Comparison of ENCODE assay signal across 8 cellular contexts in the genomic region with DNA sequence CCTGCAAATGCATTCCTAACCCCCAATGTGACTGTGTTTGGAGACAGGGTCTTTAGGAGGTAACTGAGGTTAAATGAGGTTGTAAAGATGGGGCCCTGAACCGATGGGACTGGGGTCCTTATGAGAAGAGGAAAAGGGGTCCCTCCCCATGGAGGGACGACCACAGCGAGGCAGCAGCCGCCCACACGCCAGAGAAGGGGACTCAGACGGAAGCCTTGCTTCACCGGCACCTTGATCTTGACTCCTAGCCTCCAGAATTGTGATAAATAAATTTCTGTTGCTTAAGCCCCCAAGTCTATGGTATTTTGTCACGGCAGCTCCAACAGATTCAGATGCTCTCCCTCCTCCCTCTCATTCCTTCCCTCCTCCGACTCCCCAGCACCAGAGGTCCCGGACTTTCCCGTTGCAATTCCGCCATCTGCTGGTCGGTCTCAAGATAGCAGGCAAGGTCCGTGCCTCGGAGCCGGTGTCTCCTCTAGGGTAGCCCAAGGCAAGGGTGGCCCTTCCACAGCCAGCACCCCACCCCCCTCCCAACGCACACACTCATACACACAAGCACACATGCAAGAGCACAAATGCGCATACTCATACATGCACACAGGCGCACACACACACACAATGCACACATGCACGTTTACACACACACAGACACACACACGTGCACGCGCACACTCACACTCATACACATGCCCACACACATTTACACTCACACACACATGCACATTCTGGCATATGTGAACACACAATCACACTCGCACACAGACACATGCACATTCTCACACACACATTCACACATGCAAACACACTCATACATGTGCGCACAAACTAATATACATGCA. TPM values are rescaled to one million over a fixed set of nuclear protein-coding genes. Genes with fewer than 3 reads are reported as not detected.
DNase-seq lines count a peak whose midpoint lies in the region; ATAC-seq and TF ChIP-seq lines count a peak whose summit lies in the region.

No MANE protein-coding gene starts in this region.

- no peak for TF ChIP-seq POLR2A in erythroblast (IDR thresholded peaks at IDR 0.05; ENCODE audit: low read length)

- TF ChIP-seq CTCF in AG10803 (conservative IDR thresholded peaks at IDR 0.05; ENCODE audit: low read length): peak; percentile 87

- ATAC-seq in GM18867 (IDR thresholded peaks at IDR 0.05; ENCODE audit: unreplicated experiment): peak; percentile 73

- H3K4me3 ChIP-seq in AG10803 (ENCODE audit: low read length): no peak overlapping the region

- DNase-seq in AG10803 (ENCODE audit: low read depth) (peak; percentile 38), NCI-H1105 (lab: John Stamatoyannopoulos, UW) (peak; percentile 42), erythroblast (lab: John Stamatoyannopoulos, UW) (peak; percentile 25 to 65), mucosa of gallbladder (ENCODE audit: low spot score) (peak; percentile 64), stromal cell of bone marrow (ENCODE audit: low read depth) (peak; percentile 12)
- DNase-seq in activated CD4-positive, alpha-beta T cell treated with anti-CD3 and anti-CD28 coated beads, Interleukin-2, amount 50 U/mL, for 48 hours: peak; percentile 68 to 71
- DNase-seq in NK-92 treated with Interleukin-12 subunit alpha and Interleukin-12 subunit beta, amount 100 ng/mL, for 24 hours (lab: John Stamatoyannopoulos, UW): no peak

RNA-seq across cellular contexts. Expression of a gene that starts 23.1 kb away (rescaled TPM):
- not detected for total RNA-seq in mucosa of gallbladder
